37 cellular contexts compared by ENCODE assay signal in genomic region chr2:70891572-70892356, GRCh38. TPM values are rescaled to one million over a fixed set of nuclear protein-coding genes. Genes with fewer than 3 reads are reported as not detected.
"Had no signal": no experiment of that assay in that cellular context is flagged by ENCODE, and none has a peak within 500 bp of the region (broad histone marks: within the 10 kb centered on the region; RNA-seq: fewer than 3 reads in every experiment).

No MANE protein-coding gene starts in this region.

- H3K9me3 Mint-ChIP-seq: activated naive CD4-positive, alpha-beta T cell treated with anti-CD3 and anti-CD28 coated beads, Interleukin-2, amount 10 ng/mL, durations not matched to agents 7 days and 5 days; activated naive CD8-positive, alpha-beta T cell treated with anti-CD3 and anti-CD28 coated beads, Interleukin-2, amount 10 ng/mL, durations not matched to agents 7 days and 5 days; activated T-cell treated with anti-CD3 and anti-CD28 coated beads, Interleukin-2, amount 50 U/mL, for 24 hours; T-helper 1 cell treated with Interleukin-12 subunit alpha and Interleukin-12 subunit beta and Interleukin-4 antibody, amounts not matched to agents 30 μg/mL and 1 μg/mL, for 36 hours had no signal

- ATAC-seq: activated CD4-positive, CD25-positive, alpha-beta regulatory T cell treated with anti-CD3 and anti-CD28 coated beads, Interleukin-2, amount 50 U/mL, for 24 hours; foreskin keratinocyte; naive thymus-derived CD4-positive, alpha-beta T cell; sciatic nerve; stimulated activated naive CD8-positive, alpha-beta T cell treated with anti-CD3 and anti-CD28 coated beads, Interleukin-15, Interleukin-2, amounts not matched to agents 100 U/mL and 50 U/mL, for 24 hours had no signal

- H3K4me3 Mint-ChIP-seq: activated naive CD4-positive, alpha-beta T cell treated with anti-CD3 and anti-CD28 coated beads, Interleukin-2, amount 10 ng/mL, durations not matched to agents 7 days and 5 days; activated naive CD8-positive, alpha-beta T cell treated with anti-CD3 and anti-CD28 coated beads, Interleukin-2, amount 10 ng/mL, durations not matched to agents 7 days and 5 days; activated T-cell treated with anti-CD3 and anti-CD28 coated beads, Interleukin-2, amount 50 U/mL, for 24 hours; brain; memory B cell; naive thymus-derived CD4-positive, alpha-beta T cell; T-helper 1 cell treated with Interleukin-12 subunit alpha and Interleukin-12 subunit beta and Interleukin-4 antibody, amounts not matched to agents 30 μg/mL and 1 μg/mL, for 36 hours had no signal

- H3K27ac Mint-ChIP-seq: activated naive CD4-positive, alpha-beta T cell treated with anti-CD3 and anti-CD28 coated beads, Interleukin-2, amount 10 ng/mL, durations not matched to agents 7 days and 5 days; activated naive CD8-positive, alpha-beta T cell treated with anti-CD3 and anti-CD28 coated beads, Interleukin-2, amount 10 ng/mL, durations not matched to agents 7 days and 5 days; activated T-cell treated with anti-CD3 and anti-CD28 coated beads, Interleukin-2, amount 50 U/mL, for 24 hours; brain; memory B cell; naive thymus-derived CD4-positive, alpha-beta T cell; T-helper 1 cell treated with Interleukin-12 subunit alpha and Interleukin-12 subunit beta and Interleukin-4 antibody, amounts not matched to agents 30 μg/mL and 1 μg/mL, for 36 hours had no signal

- H3K4me2 ChIP-seq: hepatocyte had no signal

- DNase-seq: activated CD4-positive, alpha-beta T cell treated with anti-CD3 and anti-CD28 coated beads for 48 hours; activated CD4-positive, alpha-beta T cell treated with anti-CD3 and anti-CD28 coated beads, Interleukin-2, amount 50 U/mL, for 48 hours; activated CD8-positive, alpha-beta memory T cell treated with anti-CD3 and anti-CD28 coated beads for 24 hours; activated CD8-positive, alpha-beta memory T cell treated with anti-CD3 and anti-CD28 coated beads, Interleukin-2, amount 50 U/mL, for 4 hours; activated gamma-delta T cell; activated naive CD4-positive, alpha-beta T cell treated with anti-CD3 and anti-CD28 coated beads, Interleukin-2, amount 10 ng/mL, durations not matched to agents 7 days and 5 days; activated naive CD8-positive, alpha-beta T cell treated with anti-CD3 and anti-CD28 coated beads, Interleukin-2, amount 10 ng/mL, durations not matched to agents 7 days and 5 days; cortex of kidney; foreskin keratinocyte; left cardiac atrium; midbrain; naive thymus-derived CD4-positive, alpha-beta T cell; nucleus accumbens; stimulated activated CD4-positive, alpha-beta T cell treated with anti-CD3 and anti-CD28 coated beads, Interleukin-12 subunit alpha, Interleukin-12 subunit beta, amount 100 ng/mL, for 4 hours; stimulated activated CD4-positive, alpha-beta T cell treated with anti-CD3 and anti-CD28 coated beads, Interleukin-4, amount 100 ng/mL, for 1 hour; stimulated activated naive CD8-positive, alpha-beta T cell treated with anti-CD3 and anti-CD28 coated beads, Interleukin-15, Interleukin-2, amounts not matched to agents 100 U/mL and 50 U/mL, for 24 hours; T-helper 9 cell; trophoblast cell had no signal

- H3K9me3 ChIP-seq: ascending aorta, esophagus muscularis mucosa, thoracic aorta, uterus had no signal

- H3K36me3 Mint-ChIP-seq: activated naive CD8-positive, alpha-beta T cell treated with anti-CD3 and anti-CD28 coated beads, Interleukin-2, amount 10 ng/mL, durations not matched to agents 7 days and 5 days; brain had no signal

- H3K36me3 ChIP-seq: ascending aorta, cardiac muscle cell, esophagus muscularis mucosa, thoracic aorta, uterus had no signal

- H2AFZ ChIP-seq: hepatocyte, parathyroid adenoma had no signal

- H3K27ac ChIP-seq: ascending aorta, cardiac muscle cell, foreskin keratinocyte, hepatocyte, parathyroid adenoma, skin epidermis, thoracic aorta, VCaP had no signal

- H3K79me2 ChIP-seq: hepatocyte, parathyroid adenoma had no signal

- H3K4me1 ChIP-seq: foreskin keratinocyte, parathyroid adenoma had no signal

- H3K4me3 ChIP-seq: ascending aorta, cardiac muscle cell, esophagus muscularis mucosa, hepatocyte, skin epidermis, thoracic aorta, uterus had no signal

RNA-seq across cellular contexts. Expression of gene VAX2, which starts 8.6 kb away (rescaled TPM):
- total RNA-seq: activated naive CD8-positive, alpha-beta T cell treated with anti-CD3 and anti-CD28 coated beads, Interleukin-2, amount 10 ng/mL, durations not matched to agents 7 days and 5 days; cardiac muscle cell; naive thymus-derived CD4-positive, alpha-beta T cell had no signal
- polyA plus RNA-seq: cardiac muscle cell; naive thymus-derived CD4-positive, alpha-beta T cell had no signal

RNA-seq across cellular contexts. Expression of gene ATP6V1B1, which starts 43.9 kb away (rescaled TPM):
- total RNA-seq: activated naive CD8-positive, alpha-beta T cell treated with anti-CD3 and anti-CD28 coated beads, Interleukin-2, amount 10 ng/mL, durations not matched to agents 7 days and 5 days; ascending aorta; cerebellum; foreskin keratinocyte; naive thymus-derived CD4-positive, alpha-beta T cell; subcutaneous adipose tissue had no signal
- polyA plus RNA-seq: cardiac muscle cell; keratinocyte; naive thymus-derived CD4-positive, alpha-beta T cell had no signal

RNA-seq across cellular contexts. Expression of gene CD207, which starts 56.1 kb away (rescaled TPM):
- total RNA-seq: activated naive CD8-positive, alpha-beta T cell treated with anti-CD3 and anti-CD28 coated beads, Interleukin-2, amount 10 ng/mL, durations not matched to agents 7 days and 5 days; ascending aorta; cardiac muscle cell; cerebellum; foreskin keratinocyte; hepatocyte; subcutaneous adipose tissue had no signal
- polyA plus RNA-seq: cardiac muscle cell; foreskin keratinocyte; hepatocyte; keratinocyte; naive thymus-derived CD4-positive, alpha-beta T cell; neural cell had no signal
